In genomic region chr5:61363715-61364114, GRCh38 we compare ENCODE assay signal across 21 cellular contexts. TPM values are rescaled to one million over a fixed set of nuclear protein-coding genes. Genes with fewer than 3 reads are reported as not detected.
DNase-seq lines count a peak whose midpoint lies in the region; ATAC-seq, FAIRE-seq and TF ChIP-seq lines count a peak whose summit lies in the region.
"Had no signal": no experiment of that assay in that cellular context is flagged by ENCODE, and none has a peak within 500 bp of the region (broad histone marks: within the 10 kb centered on the region; RNA-seq: fewer than 3 reads in every experiment).

No MANE protein-coding gene starts in this region.

- H3K36me3 ChIP-seq in A673 (ENCODE audit: insufficient read depth, low read length, poor library complexity, severe bottlenecking) (peaks cover 11% of the 10 kb centered on the region), HEK293 (ENCODE audit: control insufficient read depth in 2 of 2, insufficient read depth in 1 of 2, low read length in 2 of 2) (no peaks in the 10 kb centered on the region; a peak in 1 of 3 replicates), K562 (ENCODE audit: control insufficient read depth, insufficient read depth, low read length) (no peaks in the 10 kb centered on the region)

- H3K36me3 Mint-ChIP-seq in mesothelial cell of epicardium (peaks cover 17% of the 10 kb centered on the region), T-cell (peaks cover 29% of the 10 kb centered on the region)

- in situ Hi-C loops in K562 (cut with MboI), result no loop called here

- TF ChIP-seq RAD21 in K562 (CRISPR knock-in tag; conservative IDR thresholded peaks at IDR 0.05 in 1 of 2, IDR thresholded peaks at IDR 0.05 in 1 of 2), result no peak

- BruUV-seq in A673 (replicated peaks; lab: Mats Ljungman, UMichigan), result no TSS peak
- no TSS peak for BruUV-seq in K562 (replicated peaks; lab: Mats Ljungman, UMichigan)

- no peaks in the 10 kb centered on the region for H3K27me3 ChIP-seq in A673 (replicated peaks; ENCODE audit: insufficient read depth, low read depth, low read length, poor library complexity)
- H3K27me3 ChIP-seq in K562 (ENCODE audit: control insufficient read depth in 2 of 2, insufficient read depth in 2 of 2, low read length in 2 of 2), result no peaks in the 10 kb centered on the region
- H3K27me3 ChIP-seq: BLaER1 treated with 17β-estradiol and CSF1 and Interleukin-3, amounts not matched to agents 10 nM and 100 nM had no signal

- H3K9me3 ChIP-seq in A673 (ENCODE audit: low read depth, low read length, poor library complexity, severe bottlenecking), result no peaks in the 10 kb centered on the region
- H3K9me3 ChIP-seq in HEK293 (ENCODE audit: control insufficient read depth, insufficient read depth, low read depth, low read length), result no peaks in the 10 kb centered on the region
- H3K9me3 ChIP-seq in K562 (replicated peaks; ENCODE audit: control insufficient read depth, insufficient read depth, low read depth, low read length), result no peaks in the 10 kb centered on the region
- H3K9me3 ChIP-seq: Caco-2 had no signal

- intact Hi-C loops in A673 (cut with micrococcal nuclease; ENCODE audit: unreplicated experiment), result no loop called here
- intact Hi-C loops in K562 (cut with micrococcal nuclease), result no loop called here

- H3K9me3 Mint-ChIP-seq in mesothelial cell of epicardium (peaks cover 10% of the 10 kb centered on the region), T-cell (no peaks in the 10 kb centered on the region)
- H3K9me3 Mint-ChIP-seq: CD8-positive, alpha-beta memory T cell had no signal

- no peak overlapping the region for H3K4me2 ChIP-seq in K562 (ENCODE audit: insufficient read depth, low read length)
- H3K4me2 ChIP-seq: BLaER1 treated with 17β-estradiol and CSF1 and Interleukin-3, amounts not matched to agents 10 nM and 100 nM had no signal

- DNase-seq in A673 (ENCODE audit: low spot score) (no peak), K562 (ENCODE audit: extremely low read depth in 1 of 4, low spot score in 3 of 4) (no peak), mesothelial cell of epicardium (ENCODE audit: low spot score in 2 of 2, unreplicated experiment in 2 of 2) (no peak), NCI-H510A (lab: John Stamatoyannopoulos, UW) (no peak), T-cell (no peak), NCI-H1694 treated with DMSO at 0.1 percent for 48 hours (lab: John Stamatoyannopoulos, UW) (no peak), activated T-cell treated with anti-CD3 and anti-CD28 coated beads for 4 hours (no peak)
- DNase-seq: 8988T; Caco-2; CD8-positive, alpha-beta memory T cell; HCEC 1CT; KBM-7 had no signal

- peak overlapping the region; percentile 9 for H3K27ac ChIP-seq in A673 (ENCODE audit: low read depth, low read length, poor library complexity, severe bottlenecking)
- H3K27ac ChIP-seq in HEK293 (ENCODE audit: extremely low read depth, low read depth, low read length), result no peak overlapping the region
- no peak overlapping the region for H3K27ac ChIP-seq in K562 (ENCODE audit: extremely low read depth, low read depth, low read length)
- H3K27ac ChIP-seq: BLaER1 treated with 17β-estradiol and CSF1 and Interleukin-3, amounts not matched to agents 10 nM and 100 nM; GM23248; HL-60 had no signal

- H3K4me1 Mint-ChIP-seq in mesothelial cell of epicardium (peaks cover 37% of the 10 kb centered on the region), T-cell (peaks cover 24 to 29% (median 26%) of the 10 kb centered on the region in 3 donors)

- no peak for TF ChIP-seq CTCF in A673 (conservative IDR thresholded peaks at IDR 0.05; ENCODE audit: low read depth, low read length)
- TF ChIP-seq CTCF in HEK293 (tag by site-specific recombination; IDR thresholded peaks at IDR 0.05), result no peak
- no peak for TF ChIP-seq CTCF in K562 (IDR thresholded peaks at IDR 0.05 in 2 of 3, conservative IDR thresholded peaks at IDR 0.05 in 1 of 3; ENCODE audit: insufficient read depth in 2 of 3, low read depth in 1 of 3, low read length in 3 of 3)
- no peak for TF ChIP-seq CTCF in mesothelial cell of epicardium (IDR thresholded peaks at IDR 0.05; ENCODE audit: unreplicated experiment)

- H3K4me1 ChIP-seq in A673 (ENCODE audit: insufficient read depth, low read length, poor library complexity, severe bottlenecking) (peaks cover 44% of the 10 kb centered on the region), HEK293 (ENCODE audit: control insufficient read depth, insufficient read depth, low read length) (peaks cover 26% of the 10 kb centered on the region), K562 (replicated peaks in 1 of 2; ENCODE audit: control insufficient read depth in 2 of 2, insufficient read depth in 2 of 2, low read length in 2 of 2) (no peaks in the 10 kb centered on the region)
- H3K4me1 ChIP-seq: Caco-2 had no signal

- no peak for ATAC-seq in K562
- ATAC-seq in T-cell (replicated peaks in 1 of 4), result no peak

- CTCF ChIA-PET in A673 (lab: Charles Lee) (no interaction called here), HEK293 (lab: Yijun Ruan, JAX) (interaction anchor here (0.6 to 1.0 kb wide), 3 partner anchors 210 to 274 kb away, joined by 3 to 4 read pairs (median 3); no protein-coding TSS in a partner anchor), K562 (lab: Yijun Ruan, JAX; ENCODE audit: low intra/inter-chr PET ratio) (no interaction called here), T-cell (lab: Charles Lee) (interaction anchor here in 1 of 2 donors (0.7 kb wide), 1 partner anchor 125 kb away, joined by 3 read pairs; no protein-coding TSS in a partner anchor)

- H2AFZ ChIP-seq in K562 (ENCODE audit: low read depth, low read length), result no peak overlapping the region
- H2AFZ ChIP-seq: GM23248 had no signal

- H3K4me3 Mint-ChIP-seq in mesothelial cell of epicardium (no peak overlapping the region), T-cell (no peak overlapping the region)
- H3K4me3 Mint-ChIP-seq: B cell; CD8-positive, alpha-beta memory T cell had no signal

- no peak overlapping the region for H3K9ac ChIP-seq in K562 (ENCODE audit: insufficient read depth in 1 of 2, low read depth in 2 of 2, low read length in 2 of 2)
- H3K9ac ChIP-seq: BLaER1 treated with 17β-estradiol and CSF1 and Interleukin-3, amounts not matched to agents 10 nM and 100 nM; GM23248 had no signal

- no peak for FAIRE-seq in K562 (lab: Jason Lieb, UNC)
- FAIRE-seq: D721Med, G401.6, GM19239, H54 had no signal

- no peaks in the 10 kb centered on the region for H3K9me1 ChIP-seq in K562 (ENCODE audit: control insufficient read depth, insufficient read depth, low read length)

- no peak for TF ChIP-seq EP300 in K562 (IDR thresholded peaks at IDR 0.05; ENCODE audit: low read length)

- H3K27ac Mint-ChIP-seq in mesothelial cell of epicardium (peak overlapping the region; percentile 45), T-cell (no peak overlapping the region)
- H3K27ac Mint-ChIP-seq: B cell; CD8-positive, alpha-beta memory T cell had no signal

- no peaks in the 10 kb centered on the region; the same call in 1 of the 2 replicates for H4K20me1 ChIP-seq in K562 (replicated peaks; ENCODE audit: control insufficient read depth, insufficient read depth, low read length)

- no peaks in the 10 kb centered on the region for H3K79me2 ChIP-seq in K562 (ENCODE audit: control insufficient read depth, insufficient read depth, low read length)

- POLR2A ChIA-PET in A673 (lab: Charles Lee; ENCODE audit: low non-redundant PET), result no interaction called here
- POLR2A ChIA-PET in HEK293 (lab: Yijun Ruan, JAX), result no interaction called here
- POLR2A ChIA-PET in K562 (lab: Yijun Ruan, JAX), result interaction anchor here (0.8 kb wide), 1 partner anchor 44 kb away, joined by 3 read pairs; no protein-coding TSS in a partner anchor
- POLR2A ChIA-PET in T-cell (lab: Charles Lee), result no interaction called here

- no peak for TF ChIP-seq POLR2A in K562 (conservative IDR thresholded peaks at IDR 0.05)

- H3K27me3 Mint-ChIP-seq in mesothelial cell of epicardium (ENCODE audit: low read depth), result no peaks in the 10 kb centered on the region
- H3K27me3 Mint-ChIP-seq in T-cell, result no peaks in the 10 kb centered on the region
- H3K27me3 Mint-ChIP-seq: B cell; CD8-positive, alpha-beta memory T cell had no signal

- H3K4me3 ChIP-seq in A673 (ENCODE audit: low read depth, low read length, poor library complexity, severe bottlenecking) (no peak overlapping the region), HEK293 (ENCODE audit: low read depth, low read length) (no peak overlapping the region), K562 (no peak overlapping the region)
- H3K4me3 ChIP-seq: BLaER1 treated with 17β-estradiol and CSF1 and Interleukin-3, amounts not matched to agents 10 nM and 100 nM; GM23248 had no signal

TF ChIP-seq in HEK293, 187 proteins besides CTCF, POLR2A, EP300 and RAD21 (continues in another document):
- TF ChIP-seq ZBTB7A (tag by site-specific recombination; IDR thresholded peaks at IDR 0.05; ENCODE audit: low read depth) (no peak), YY2 (tag by site-specific recombination; IDR thresholded peaks at IDR 0.05) (no peak)

TF ChIP-seq in K562, 482 proteins besides CTCF, POLR2A, EP300 and RAD21 (continues in another document):
- TF ChIP-seq, protein P1, sequence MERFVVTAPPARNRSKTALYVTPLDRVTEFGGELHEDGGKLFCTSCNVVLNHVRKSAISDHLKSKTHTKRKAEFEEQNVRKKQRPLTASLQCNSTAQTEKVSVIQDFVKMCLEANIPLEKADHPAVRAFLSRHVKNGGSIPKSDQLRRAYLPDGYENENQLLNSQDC (CRISPR knock-in tag; IDR thresholded peaks at IDR 0.05), result no peak
- TF ChIP-seq CC2D1A (IDR thresholded peaks at IDR 0.05), result no peak

RNA-seq across cellular contexts. Expression of gene ZSWIM6, which starts 31.7 kb away (rescaled TPM):
- 43.9 and 47.3 TPM in 2 replicates for total RNA-seq in A673 (2021)
- 3.1 and 3.9 TPM in 2 replicates for total RNA-seq in K562 (2011; cell fraction: chromatin; rRNA removed; ENCODE audit: low replicate concordance)
- total RNA-seq in K562 (2011; cell fraction: nucleolus; rRNA removed), result 1.8 and 2.2 TPM in 2 replicates
- total RNA-seq in K562 (2011; cell fraction: nucleoplasm; rRNA removed), result 1.8 and 2.2 TPM in 2 replicates
- total RNA-seq in K562 (2014; rRNA removed), result 1.1 and 1.3 TPM in 2 replicates
- total RNA-seq in K562 (2014; rRNA removed; fragmentation: Illumina TruSeq; extraction: Trizol), result 1.8 and 2.0 TPM in 2 replicates
- 1.7 and 2.0 TPM in 2 replicates for total RNA-seq in K562 (2015; rRNA removed; fragmentation: Illumina TruSeq; extraction: Trizol)
- total RNA-seq in K562 (2021), result 2.8 and 3.2 TPM in 2 replicates
- polyA plus RNA-seq in K562 (2011; rRNA removed), result 2.7 and 3.8 TPM in 2 replicates
- 1.7 and 3.2 TPM in 2 replicates for polyA plus RNA-seq in K562 (2011; cell fraction: cytosol; rRNA removed)
- polyA plus RNA-seq in K562 (2011; cell fraction: nucleus; rRNA removed), result 6.7 and 9.7 TPM in 2 replicates
- polyA plus RNA-seq in K562 (2012), result 1.5 and 2.4 TPM in 2 replicates
- polyA plus RNA-seq in K562 (2014; fragmentation: Illumina TruSeq; extraction: Trizol), result 3.0 and 3.1 TPM in 2 replicates
- 1 to 10 TPM in 1 of 2 experiments, under 1 TPM in 1; 0.81 to 1.6 TPM for polyA plus RNA-seq in K562 (2014; fragmentation: Nextera tagmentation; extraction: Ambion mirVana)
- polyA plus RNA-seq in K562 (2014; rRNA removed), result 1.6 and 2.2 TPM in 2 replicates
- polyA minus RNA-seq in K562 (2011; rRNA and poly(A)+ RNA removed), result 5.6 and 6.0 TPM in 2 replicates
- polyA minus RNA-seq in K562 (2011; cell fraction: cytosol; rRNA and poly(A)+ RNA removed), result 2.6 and 3.3 TPM in 2 replicates
- 2.8 and 7.3 TPM in 2 replicates for polyA minus RNA-seq in K562 (2011; cell fraction: nucleus; rRNA and poly(A)+ RNA removed)
- 33.9 to 35.9 TPM (median 34.8 TPM) in 3 replicates for total RNA-seq in mesothelial cell of epicardium
- total RNA-seq in T-cell, result 10 to 100 TPM in 3 of 5 donors, 1 to 10 TPM in 2; 8.3 to 11.3 (median 10.1) TPM
